In genomic region chr1:167455786-167456446, GRCh38 we compare ENCODE assay signal across 8 cellular contexts.
A peak's percentile ranks its signal among the peaks of the same experiment; 100 is the strongest.
DNase-seq lines count a peak whose midpoint lies in the region; ATAC-seq, FAIRE-seq and TF ChIP-seq lines count a peak whose summit lies in the region.

No MANE protein-coding gene starts in this region.

- H2AK5ac ChIP-seq in H1 (ENCODE audit: low read depth, low read length) = no peak overlapping the region

- H3K4me3 Mint-ChIP-seq in type B pancreatic cell = peak overlapping the region; percentile 86

- H3K4me2 ChIP-seq in H1 (ENCODE audit: insufficient read depth in 1 of 2, low read depth in 2 of 2, low read length in 2 of 2) = peak overlapping the region; percentile 88 to 93

- H3K27ac ChIP-seq in H1 (ENCODE audit: low read depth, low read length) = no peak overlapping the region

- peak overlapping the region; percentile 61 to 67 (median 64) for H3K4me3 ChIP-seq in H1 (ENCODE audit: extremely low read depth in 1 of 4, insufficient read depth in 2 of 4, low read depth in 3 of 4, low read length in 4 of 4)

- H3K4me1 ChIP-seq in H1 (replicated peaks in 1 of 4; ENCODE audit: control insufficient read depth in 3 of 4, insufficient read depth in 4 of 4, low read length in 3 of 4) = peaks cover 0 to 15% (median 4%) of the 10 kb centered on the region in 4 experiments; a peak in 6 of 7 replicates

- peaks cover 0 to 28% (median 24%) of the 10 kb centered on the region in 4 experiments; a peak in 6 of 7 replicates for H3K27me3 ChIP-seq in H1 (replicated peaks in 1 of 4; ENCODE audit: control insufficient read depth in 3 of 4, extremely low read depth in 1 of 4, insufficient read depth in 3 of 4, low read length in 3 of 4)

- TF ChIP-seq EP300 in H1 (IDR thresholded peaks at IDR 0.05; ENCODE audit: borderline replicate concordance in 1 of 2, low read depth in 2 of 2, low read length in 2 of 2) = no peak

- no peak overlapping the region for H4K5ac ChIP-seq in H1 (ENCODE audit: insufficient read length, low read depth, low read length)

- no peak overlapping the region for H3K27ac Mint-ChIP-seq in type B pancreatic cell

- no peak for FAIRE-seq in H1 (lab: Jason Lieb, UNC)

- peaks cover 4% of the 10 kb centered on the region for H3K4me1 Mint-ChIP-seq in type B pancreatic cell (ENCODE audit: unreplicated experiment)

- H3K9ac ChIP-seq in H1 (replicated peaks in 1 of 4; ENCODE audit: extremely low read depth in 1 of 4, low read depth in 3 of 4, low read length in 3 of 4) = no peak overlapping the region; a peak in 2 of 7 replicates

- H3K9me3 Mint-ChIP-seq in type B pancreatic cell = no peaks in the 10 kb centered on the region

- H2BK15ac ChIP-seq in H1 (ENCODE audit: low read length) = 0 out of 2 replicates have a peak overlapping the region, but pooled peaks have one; percentile 61

- peaks cover 10% of the 10 kb centered on the region; the same call in 1 of the 2 replicates for H3K23me2 ChIP-seq in H1 (ENCODE audit: low read depth, low read length)

- H2BK120ac ChIP-seq in H1 (replicated peaks; ENCODE audit: low read depth, low read length) = no peak overlapping the region

- 22% methylated on average over 12 of the region's 23 CpGs; no CpG with 5 or more reads in 1 of the 2 experiments for WGBS in H1 (ENCODE audit: extremely low coverage in 1 of 2, insufficient coverage in 1 of 2, insufficient read length in 1 of 2, insufficient replicate concordance in 2 of 2, low coverage in 1 of 2, low lambda C conversion rate in 2 of 2, missing lambda C conversion rate in 1 of 2), 2 experiments

- no peak overlapping the region for H3K56ac ChIP-seq in H1 (replicated peaks; ENCODE audit: insufficient read length, low read depth, low read length)

- H2BK12ac ChIP-seq in H1 (ENCODE audit: low read depth, low read length) = no peak overlapping the region; the same call in 1 of the 2 replicates

- H3K27me3 Mint-ChIP-seq in type B pancreatic cell = peaks cover 40% of the 10 kb centered on the region

- no peak for TF ChIP-seq RAD21 in H1 (IDR thresholded peaks at IDR 0.05 in 1 of 2, conservative IDR thresholded peaks at IDR 0.05 in 1 of 2; ENCODE audit: low read depth in 2 of 2, low read length in 2 of 2)

- no peaks in the 10 kb centered on the region for H4K20me1 ChIP-seq in H1 (replicated peaks in 1 of 2; ENCODE audit: control insufficient read depth in 1 of 2, insufficient read depth in 2 of 2, low read length in 2 of 2)

- H3K14ac ChIP-seq in H1 (ENCODE audit: insufficient read length) = no peak overlapping the region

- no peak overlapping the region; the same call in 1 of the 2 replicates for H3K18ac ChIP-seq in H1 (ENCODE audit: extremely low read depth, low read length)

- H2BK20ac ChIP-seq in H1 (ENCODE audit: low read length) = peak overlapping the region; percentile 48; the same call in 1 of the 2 replicates

- no peaks in the 10 kb centered on the region for H3K36me3 Mint-ChIP-seq in type B pancreatic cell

- no peaks in the 10 kb centered on the region for H3K79me1 ChIP-seq in H1 (ENCODE audit: low read depth, low read length)

- no peaks in the 10 kb centered on the region for H3K36me3 ChIP-seq in H1 (ENCODE audit: control insufficient read depth in 2 of 4, insufficient read depth in 4 of 4, low read length in 3 of 4)

- no peak overlapping the region for H4K91ac ChIP-seq in H1 (replicated peaks; ENCODE audit: insufficient read length, low read length)

- CTCF ChIA-PET in H1 (lab: Charles Lee; ENCODE audit: partially characterized antibody) = interaction anchor here (0.6 to 6.3 kb wide), 16 partner anchors 10 to 250 kb away, joined by 3 to 54 read pairs (median 7); no protein-coding TSS in a partner anchor

- peak; percentile 59 for DNase-seq in stimulated activated CD4-positive, alpha-beta T cell treated with anti-CD3 and anti-CD28 coated beads, Interleukin-15, amount 100 ng/mL, for 24 hours
- no peak for DNase-seq in stimulated activated CD4-positive, alpha-beta T cell treated with anti-CD3 and anti-CD28 coated beads, Interleukin-2, amount 100 ng/mL, for 48 hours
- DNase-seq in T-helper 2 cell (peak in 3 of 5 experiments; percentile 34 to 59 (median 42)), H1 (ENCODE audit: low read depth in 1 of 2, low spot score in 2 of 2) (peak in 1 of 2 experiments; percentile 68), midbrain (lab: John Stamatoyannopoulos, UW) (peak; percentile 4), type B pancreatic cell (ENCODE audit: extremely low spot score, unreplicated experiment) (no peak), HuH-7.5 (ENCODE audit: low spot score) (no peak)

- H3K4ac ChIP-seq in H1 (replicated peaks; ENCODE audit: insufficient read length, low read depth, low read length) = no peak overlapping the region

- H4K8ac ChIP-seq in H1 (ENCODE audit: extremely low read depth, insufficient read depth, low read length) = no peak overlapping the region

- no peak for TF ChIP-seq POLR2A in H1 (IDR thresholded peaks at IDR 0.05; ENCODE audit: control extremely low read depth in 1 of 2, low read depth in 2 of 2, low read length in 2 of 2)

- H3K9me3 ChIP-seq in H1 (ENCODE audit: insufficient read depth in 2 of 2, low read depth in 1 of 2, low read length in 1 of 2) = no peaks in the 10 kb centered on the region

- peak; percentile 39 for ATAC-seq in HG02943 (IDR thresholded peaks at IDR 0.05; ENCODE audit: low read depth, unreplicated experiment)

- TF ChIP-seq CTCF in H1 (IDR thresholded peaks at IDR 0.05; ENCODE audit: control extremely low read depth in 1 of 3, insufficient read depth in 1 of 3, low read depth in 1 of 3, low read length in 3 of 3) (no peak), type B pancreatic cell (conservative IDR thresholded peaks at IDR 0.05) (no peak)

- H3K79me2 ChIP-seq in H1 (ENCODE audit: control insufficient read depth in 1 of 2, insufficient read depth in 2 of 2, low read length in 2 of 2) = no peaks in the 10 kb centered on the region

- POLR2A ChIA-PET in H1 (lab: Charles Lee; ENCODE audit: partially characterized antibody) = interaction anchor here (0.6 to 2.6 kb wide), 5 partner anchors 9 to 236 kb away, joined by 3 to 8 read pairs (median 5); partner anchors contain the start of gene POU2F1

- no peak overlapping the region for H2BK5ac ChIP-seq in H1 (ENCODE audit: low read depth, low read length)

- no peak overlapping the region for H3K23ac ChIP-seq in H1 (ENCODE audit: insufficient read length)

- no peak overlapping the region for H2AFZ ChIP-seq in H1 (ENCODE audit: low read length)

TF ChIP-seq in H1, 55 proteins besides CTCF, POLR2A, EP300 and RAD21:
- TF ChIP-seq GABPA (IDR thresholded peaks at IDR 0.05; ENCODE audit: borderline replicate concordance, insufficient read depth, low read length) (no peak), SRF (IDR thresholded peaks at IDR 0.05; ENCODE audit: low read depth, low read length) (no peak), CREB1 (IDR thresholded peaks at IDR 0.05) (no peak), POU5F1 (IDR thresholded peaks at IDR 0.05; ENCODE audit: low read depth, low read length) (no peak), EZH2 (IDR thresholded peaks at IDR 0.05; ENCODE audit: low read depth, low read length, severe bottlenecking) (peak; percentile 20)

Comparison
In these comparisons a context has a peak if more than half of its experiments do, and no peak if none do; other contexts are left out.
1. DNase-seq: peak in stimulated activated CD4-positive, alpha-beta T cell treated with anti-CD3 and anti-CD28 coated beads, Interleukin-15, amount 100 ng/mL, for 24 hours (single experiment), T-helper 2 cell (3 of 5) and midbrain (single experiment); none in stimulated activated CD4-positive, alpha-beta T cell treated with anti-CD3 and anti-CD28 coated beads, Interleukin-2, amount 100 ng/mL, for 48 hours (0 of 2), type B pancreatic cell (single experiment) and HuH-7.5 (single experiment).